10 cellular contexts compared by ENCODE assay signal in genomic region chr7:150449206-150449956, GRCh38. TPM values are rescaled to one million over a fixed set of nuclear protein-coding genes. Genes with fewer than 3 reads are reported as not detected.
DNase-seq lines count a peak whose midpoint lies in the region; TF ChIP-seq lines count a peak whose summit lies in the region.
"Had no signal": no experiment of that assay in that cellular context is flagged by ENCODE, and none has a peak within 500 bp of the region (broad histone marks: within the 10 kb centered on the region; RNA-seq: fewer than 3 reads in every experiment).

No MANE protein-coding gene starts in this region.

- peaks cover 56% of the 10 kb centered on the region for H3K4me1 Mint-ChIP-seq in CD14-positive monocyte

- H3K9ac ChIP-seq in KMS-11, result no peak overlapping the region
- no peak overlapping the region for H3K9ac ChIP-seq in parathyroid adenoma

- no peak for TF ChIP-seq CTCF in CD14-positive monocyte (IDR thresholded peaks at IDR 0.05)
- no peak for TF ChIP-seq CTCF in KMS-11 (conservative IDR thresholded peaks at IDR 0.05; ENCODE audit: low read depth, low read length)
- TF ChIP-seq CTCF in parathyroid adenoma (IDR thresholded peaks at IDR 0.05), result no peak

- H3K36me3 Mint-ChIP-seq in CD14-positive monocyte, result peaks cover 19% of the 10 kb centered on the region in 2 donors

- no peak for TF ChIP-seq POLR2A in erythroblast (IDR thresholded peaks at IDR 0.05; ENCODE audit: low read length)

- H3K4me2 ChIP-seq in KMS-11 (peak overlapping the region; percentile 3), parathyroid adenoma (ENCODE audit: low read length) (no peak overlapping the region)

- H3K27me3 Mint-ChIP-seq in CD14-positive monocyte (ENCODE audit: low read depth in 3 of 3), result peaks cover 0 to 3% (median 0%) of the 10 kb centered on the region in 3 donors

- no peak overlapping the region for H3K4me3 ChIP-seq in KMS-11 (IDR thresholded peaks at IDR 0.05; ENCODE audit: insufficient read depth, low read depth, low read length)
- no peak overlapping the region for H3K4me3 ChIP-seq in parathyroid adenoma (ENCODE audit: low read depth, low read length)

- no peaks in the 10 kb centered on the region for H3K27me3 ChIP-seq in KMS-11 (ENCODE audit: insufficient read depth, low read depth)
- no peaks in the 10 kb centered on the region for H3K27me3 ChIP-seq in parathyroid adenoma (ENCODE audit: control insufficient read depth, insufficient read depth, low read length)

- intact Hi-C loops in CD14-positive monocyte (cut with micrococcal nuclease), result no loop called here

- DNase-seq in CD14-positive monocyte (ENCODE audit: low spot score), result no peak
- DNase-seq in central memory CD4-positive, alpha-beta T cell, result peak; percentile 12
- no peak for DNase-seq in erythroblast (lab: John Stamatoyannopoulos, UW)
- DNase-seq in NCI-H226, result no peak
- DNase-seq in DMS53 treated with DMSO at 0.1 percent for 48 hours (lab: John Stamatoyannopoulos, UW; ENCODE audit: unreplicated experiment), result no peak
- DNase-seq in AG20443 (ENCODE audit: low spot score), result no peak

- H3K4me1 ChIP-seq in KMS-11 (ENCODE audit: low read depth, poor library complexity, severe bottlenecking) (peaks cover 31% of the 10 kb centered on the region), parathyroid adenoma (no peaks in the 10 kb centered on the region)

- peak overlapping the region; percentile 90 to 97 (median 96) for H3K27ac Mint-ChIP-seq in CD14-positive monocyte

- no peak overlapping the region for H3K27ac ChIP-seq in KMS-11
- peak overlapping the region; percentile 52 for H3K27ac ChIP-seq in parathyroid adenoma
- H3K27ac ChIP-seq: VCaP had no signal

- peaks cover 0 to 7% (median 3%) of the 10 kb centered on the region in 7 donors for H3K9me3 Mint-ChIP-seq in CD14-positive monocyte

- H3K36me3 ChIP-seq in KMS-11 (ENCODE audit: insufficient read depth) (no peaks in the 10 kb centered on the region), parathyroid adenoma (ENCODE audit: control insufficient read depth, insufficient read depth, low read length) (no peaks in the 10 kb centered on the region)

- no peaks in the 10 kb centered on the region for H3K9me3 ChIP-seq in parathyroid adenoma (ENCODE audit: control insufficient read depth, low read length)

- no peaks in the 10 kb centered on the region for H4K20me1 ChIP-seq in KMS-11 (ENCODE audit: insufficient read depth)

- H3K4me3 Mint-ChIP-seq in CD14-positive monocyte, result peak overlapping the region; percentile 100

- H2AFZ ChIP-seq in KMS-11 (ENCODE audit: low read depth) (peak overlapping the region; percentile 63), parathyroid adenoma (no peak overlapping the region)

- H3K79me2 ChIP-seq in KMS-11 (ENCODE audit: insufficient read depth, low read depth), result no peaks in the 10 kb centered on the region
- H3K79me2 ChIP-seq in parathyroid adenoma, result no peaks in the 10 kb centered on the region

RNA-seq across cellular contexts. Expression of gene GIMAP8, which starts 1.0 kb away (rescaled TPM):
- 10 to 100 TPM; 12.0 to 22.5 TPM for polyA plus RNA-seq in CD14-positive monocyte
- polyA plus RNA-seq: neural cell had no signal
